Comparison of ENCODE assay signal across 1 cellular context in genomic region chr6:72832271-72832670, GRCh38.
TF ChIP-seq lines count a peak whose summit lies in the region.

No MANE protein-coding gene starts in this region.

TF ChIP-seq in GM12878, 131 proteins besides CTCF, POLR2A, EP300 and RAD21 (continued from another document):
- TF ChIP-seq, protein P1, sequence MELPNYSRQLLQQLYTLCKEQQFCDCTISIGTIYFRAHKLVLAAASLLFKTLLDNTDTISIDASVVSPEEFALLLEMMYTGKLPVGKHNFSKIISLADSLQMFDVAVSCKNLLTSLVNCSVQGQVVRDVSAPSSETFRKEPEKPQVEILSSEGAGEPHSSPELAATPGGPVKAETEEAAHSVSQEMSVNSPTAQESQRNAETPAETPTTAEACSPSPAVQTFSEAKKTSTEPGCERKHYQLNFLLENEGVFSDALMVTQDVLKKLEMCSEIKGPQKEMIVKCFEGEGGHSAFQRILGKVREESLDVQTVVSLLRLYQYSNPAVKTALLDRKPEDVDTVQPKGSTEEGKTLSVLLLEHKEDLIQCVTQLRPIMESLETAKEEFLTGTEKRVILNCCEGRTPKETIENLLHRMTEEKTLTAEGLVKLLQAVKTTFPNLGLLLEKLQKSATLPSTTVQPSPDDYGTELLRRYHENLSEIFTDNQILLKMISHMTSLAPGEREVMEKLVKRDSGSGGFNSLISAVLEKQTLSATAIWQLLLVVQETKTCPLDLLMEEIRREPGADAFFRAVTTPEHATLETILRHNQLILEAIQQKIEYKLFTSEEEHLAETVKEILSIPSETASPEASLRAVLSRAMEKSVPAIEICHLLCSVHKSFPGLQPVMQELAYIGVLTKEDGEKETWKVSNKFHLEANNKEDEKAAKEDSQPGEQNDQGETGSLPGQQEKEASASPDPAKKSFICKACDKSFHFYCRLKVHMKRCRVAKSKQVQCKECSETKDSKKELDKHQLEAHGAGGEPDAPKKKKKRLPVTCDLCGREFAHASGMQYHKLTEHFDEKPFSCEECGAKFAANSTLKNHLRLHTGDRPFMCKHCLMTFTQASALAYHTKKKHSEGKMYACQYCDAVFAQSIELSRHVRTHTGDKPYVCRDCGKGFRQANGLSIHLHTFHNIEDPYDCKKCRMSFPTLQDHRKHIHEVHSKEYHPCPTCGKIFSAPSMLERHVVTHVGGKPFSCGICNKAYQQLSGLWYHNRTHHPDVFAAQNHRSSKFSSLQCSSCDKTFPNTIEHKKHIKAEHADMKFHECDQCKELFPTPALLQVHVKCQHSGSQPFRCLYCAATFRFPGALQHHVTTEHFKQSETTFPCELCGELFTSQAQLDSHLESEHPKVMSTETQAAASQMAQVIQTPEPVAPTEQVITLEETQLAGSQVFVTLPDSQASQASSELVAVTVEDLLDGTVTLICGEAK (IDR thresholded peaks at IDR 0.05; ENCODE audit: borderline replicate concordance) = no peak
- TF ChIP-seq SMC3 (IDR thresholded peaks at IDR 0.05; ENCODE audit: borderline replicate concordance, low read length) = no peak
